Comparison of ENCODE assay signal across 26 cellular contexts in the genomic region with DNA sequence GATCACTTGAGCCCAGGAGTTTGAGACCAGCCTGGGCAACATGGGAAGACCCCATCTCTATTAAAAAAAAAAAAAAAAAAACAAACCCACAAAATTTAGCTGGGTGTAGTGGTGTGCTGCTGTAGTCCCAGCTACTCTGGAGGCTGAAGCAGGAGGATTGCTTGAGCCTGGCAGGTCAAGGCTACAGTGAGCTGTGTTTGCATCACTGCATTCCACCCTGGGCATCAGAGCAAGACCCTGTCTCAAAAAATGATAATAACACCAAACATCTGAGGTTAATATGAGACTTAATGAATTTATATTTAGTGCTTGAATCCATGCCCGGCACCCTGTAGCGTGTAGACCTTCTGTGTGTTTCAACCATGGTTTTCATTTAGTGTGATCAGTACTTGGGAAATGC. TPM values are rescaled to one million over a fixed set of nuclear protein-coding genes. Genes with fewer than 3 reads are reported as not detected.
A peak's percentile ranks its signal among the peaks of the same experiment; 100 is the strongest.
DNase-seq lines count a peak whose midpoint lies in the region; ATAC-seq, FAIRE-seq and TF ChIP-seq lines count a peak whose summit lies in the region.
"Had no signal": no experiment of that assay in that cellular context is flagged by ENCODE, and none has a peak within 500 bp of the region (broad histone marks: within the 10 kb centered on the region; RNA-seq: fewer than 3 reads in every experiment).

No MANE protein-coding gene starts in this region.

- TF ChIP-seq CTCF in HepG2 (CRISPR knock-in tag; IDR thresholded peaks at IDR 0.05) (no peak), right lobe of liver (IDR thresholded peaks at IDR 0.05) (no peak), endodermal cell (conservative IDR thresholded peaks at IDR 0.05) (no peak), GM20000 (IDR thresholded peaks at IDR 0.05; ENCODE audit: extremely low read depth, missing control alignments) (no peak)

- peaks cover 30% of the 10 kb centered on the region for H3K4me1 Mint-ChIP-seq in endodermal cell
- H3K4me1 Mint-ChIP-seq: CD14-positive monocyte; CD8-positive, alpha-beta memory T cell had no signal

- H3K9ac ChIP-seq in HepG2 (ENCODE audit: insufficient read depth, low read depth, low read length), result no peak overlapping the region
- H3K9ac ChIP-seq in endodermal cell (ENCODE audit: extremely low read depth, low read length, poor library complexity, severe bottlenecking), result no peak overlapping the region
- H3K9ac ChIP-seq: BLaER1 treated with 17β-estradiol and CSF1 and Interleukin-3, amounts not matched to agents 10 nM and 100 nM had no signal

- H3K79me2 ChIP-seq in HepG2 (ENCODE audit: insufficient read depth, low read length), result peaks cover 71% of the 10 kb centered on the region

- H3K27ac Mint-ChIP-seq in endodermal cell, result peak overlapping the region; percentile 39
- H3K27ac Mint-ChIP-seq: CD14-positive monocyte; CD4-positive, alpha-beta T cell; CD8-positive, alpha-beta memory T cell; HFFc6 had no signal

- in situ Hi-C loops in HepG2 (cut with HindIII; ENCODE audit: extremely low pct_ligation_motif_present, low pct_unique_long_range_greater_than_20kb), result no loop called here

- POLR2A ChIA-PET in HepG2 (lab: Yijun Ruan, JAX), result interaction anchor here (1.1 kb wide), 1 partner anchor 17 kb away, joined by 3 read pairs; no protein-coding TSS in a partner anchor

- TF ChIP-seq POLR2A in HepG2 (IDR thresholded peaks at IDR 0.05; ENCODE audit: insufficient read depth in 1 of 2, low read depth in 2 of 2, low read length in 2 of 2) (no peak), right lobe of liver (IDR thresholded peaks at IDR 0.05) (no peak)

- H3K27ac ChIP-seq in HepG2 (ENCODE audit: extremely low read length, insufficient read depth, low read length) (no peak overlapping the region), right lobe of liver (no peak overlapping the region), endodermal cell (ENCODE audit: low read depth, low read length) (no peak overlapping the region)
- H3K27ac ChIP-seq: BLaER1 treated with 17β-estradiol and CSF1 and Interleukin-3, amounts not matched to agents 10 nM and 100 nM had no signal

- no peak overlapping the region for H3K4me3 Mint-ChIP-seq in endodermal cell
- H3K4me3 Mint-ChIP-seq: CD14-positive monocyte; CD4-positive, alpha-beta T cell; CD8-positive, alpha-beta memory T cell; HFFc6 had no signal

- peaks cover 2 to 22% of the 10 kb centered on the region in 2 experiments; a peak in 4 of 5 replicates for H3K36me3 ChIP-seq in HepG2 (replicated peaks in 1 of 2; ENCODE audit: control insufficient read depth in 1 of 2, insufficient read depth in 2 of 2, low read length in 2 of 2)
- H3K36me3 ChIP-seq in right lobe of liver, result no peaks in the 10 kb centered on the region
- no peaks in the 10 kb centered on the region for H3K36me3 ChIP-seq in endodermal cell (ENCODE audit: control insufficient read depth, insufficient read depth, low read length)
- H3K36me3 ChIP-seq: BE2C, HAP-1 had no signal

- no peak for FAIRE-seq in HepG2 (lab: Jason Lieb, UNC)
- FAIRE-seq: A549, D721Med, GM12878, GM19239, H54 had no signal

- BruUV-seq in HepG2 (replicated peaks; lab: Mats Ljungman, UMichigan), result no TSS peak

- H3K27me3 Mint-ChIP-seq in endodermal cell (ENCODE audit: insufficient read depth), result no peaks in the 10 kb centered on the region
- H3K27me3 Mint-ChIP-seq: CD4-positive, alpha-beta T cell had no signal

- no peaks in the 10 kb centered on the region for H3K9me3 Mint-ChIP-seq in endodermal cell
- H3K9me3 Mint-ChIP-seq: CD14-positive monocyte; CD4-positive, alpha-beta T cell; CD8-positive, alpha-beta memory T cell; HFFc6 had no signal

- CTCF ChIA-PET in HepG2 (lab: Yijun Ruan, JAX; ENCODE audit: low intra/inter-chr PET ratio, low total read pairs), result no interaction called here

- no peak overlapping the region for H2AFZ ChIP-seq in HepG2 (ENCODE audit: low read length)

- H3K27me3 ChIP-seq in HepG2 (ENCODE audit: control insufficient read depth in 1 of 2, insufficient read depth in 2 of 2, low read length in 2 of 2), result no peaks in the 10 kb centered on the region
- no peaks in the 10 kb centered on the region for H3K27me3 ChIP-seq in right lobe of liver
- H3K27me3 ChIP-seq in endodermal cell (ENCODE audit: control insufficient read depth, insufficient read depth, low read length, poor library complexity, severe bottlenecking), result no peaks in the 10 kb centered on the region
- H3K27me3 ChIP-seq: BE2C; BLaER1 treated with 17β-estradiol and CSF1 and Interleukin-3, amounts not matched to agents 10 nM and 100 nM had no signal

- H3K4me3 ChIP-seq in HepG2 (replicated peaks in 1 of 3; ENCODE audit: insufficient read depth in 1 of 3, low read depth in 2 of 3, low read length in 3 of 3) (no peak overlapping the region), right lobe of liver (no peak overlapping the region), endodermal cell (ENCODE audit: low read length) (no peak overlapping the region)
- H3K4me3 ChIP-seq: A549; BLaER1 treated with 17β-estradiol and CSF1 and Interleukin-3, amounts not matched to agents 10 nM and 100 nM; GM12878; HAP-1 had no signal

- H3K36me3 Mint-ChIP-seq in endodermal cell (ENCODE audit: low read depth), result peaks cover 6% of the 10 kb centered on the region
- H3K36me3 Mint-ChIP-seq: CD14-positive monocyte; CD8-positive, alpha-beta memory T cell had no signal

- no peaks in the 10 kb centered on the region for H4K20me1 ChIP-seq in HepG2 (ENCODE audit: insufficient read depth, low read length)

- peaks cover 45% of the 10 kb centered on the region for H3K4me1 ChIP-seq in HepG2 (ENCODE audit: insufficient read depth, low read length)
- H3K4me1 ChIP-seq in right lobe of liver, result peaks cover 0 to 28% (median 12%) of the 10 kb centered on the region in 4 donors
- no peaks in the 10 kb centered on the region for H3K4me1 ChIP-seq in endodermal cell (ENCODE audit: control insufficient read depth, insufficient read depth, low read length)

- no peak for TF ChIP-seq EP300 in HepG2 (IDR thresholded peaks at IDR 0.05; ENCODE audit: low read depth in 2 of 2, low read length in 2 of 2)
- TF ChIP-seq EP300 in HepG2 (CRISPR knock-in tag; IDR thresholded peaks at IDR 0.05; ENCODE audit: borderline replicate concordance), result no peak

- DNase-seq in HepG2 (ENCODE audit: low spot score), result no peak
- no peak for DNase-seq in right lobe of liver
- no peak for DNase-seq in endodermal cell
- DNase-seq in posterior vena cava (ENCODE audit: low spot score), result peak; percentile 2
- DNase-seq in GM20000 (ENCODE audit: low spot score), result no peak
- DNase-seq: 8988T; ACHN; AML-193; BE2C; CD4-positive, alpha-beta T cell; CD8-positive, alpha-beta memory T cell; DMS 273 treated with DMSO at 0.1 percent for 48 hours; DMS79; EL; GDM1; GOT3; HFFc6 had no signal

- WGBS in HepG2 (ENCODE audit: low lambda C conversion rate), result 100% methylated on average over 2 of the region's 2 CpGs
- 46% methylated on average over 2 of the region's 2 CpGs for WGBS in right lobe of liver (ENCODE audit: insufficient coverage, low coverage, low lambda C conversion rate, missing lambda C conversion rate)
- 94 to 100% methylated on average over 2 of the region's 2 CpGs for WGBS in endodermal cell (ENCODE audit: insufficient coverage in 1 of 2, insufficient read length in 1 of 2), 2 experiments

- H3K9me3 ChIP-seq in HepG2 (ENCODE audit: low read length) (no peaks in the 10 kb centered on the region), right lobe of liver (no peaks in the 10 kb centered on the region), endodermal cell (ENCODE audit: control insufficient read depth, low read length) (no peaks in the 10 kb centered on the region)
- H3K9me3 ChIP-seq: A549; BE2C; BLaER1 treated with 17β-estradiol and CSF1 and Interleukin-3, amounts not matched to agents 10 nM and 100 nM; HAP-1 had no signal

- H3K4me2 ChIP-seq in HepG2 (ENCODE audit: low read depth, low read length), result no peak overlapping the region
- H3K4me2 ChIP-seq: A549; BLaER1 treated with 17β-estradiol and CSF1 and Interleukin-3, amounts not matched to agents 10 nM and 100 nM had no signal

- no peak for TF ChIP-seq RAD21 in HepG2 (CRISPR knock-in tag; IDR thresholded peaks at IDR 0.05)

- ATAC-seq in HepG2 (no peak), right lobe of liver (no peak), GM21529 (IDR thresholded peaks at IDR 0.05; ENCODE audit: unreplicated experiment) (no peak)
- ATAC-seq: A549, GM12878 had no signal

- intact Hi-C loops in HepG2 (cut with micrococcal nuclease; ENCODE audit: unreplicated experiment) (no loop called here), right lobe of liver (cut with DNase I) (no loop called here), posterior vena cava (cut with DNase I) (no loop called here)

TF ChIP-seq in HepG2, 621 proteins besides CTCF, POLR2A, EP300 and RAD21 (continues in another document):
- TF ChIP-seq U2AF2 (IDR thresholded peaks at IDR 0.05; ENCODE audit: low read depth, low read length) (no peak), SALL1 (CRISPR knock-in tag; IDR thresholded peaks at IDR 0.05) (no peak)

RNA-seq across cellular contexts. Expression of gene CABLES1, which starts 22.8 kb away (rescaled TPM):
- total RNA-seq in HepG2 (2016; rRNA removed; fragmentation: Illumina TruSeq; extraction: Trizol) (25.8 and 32.4 TPM in 2 replicates), right lobe of liver (10 to 100 TPM in 5 of 6 experiments, 1 to 10 TPM in 1; 7.4 to 21.5 (median 11.3) TPM), endodermal cell (10 to 100 TPM in 1 of 2 donors, 1 to 10 TPM in 1; 9.9 to 16.7 TPM), posterior vena cava (10 to 100 TPM in 1 of 2 donors, 1 to 10 TPM in 1; 9.3 to 10.8 TPM)
- 7.2 and 8.8 TPM in 2 replicates for total RNA-seq in HepG2 (2016; cell fraction: cytosol; rRNA removed; fragmentation: Illumina TruSeq; extraction: Trizol; ENCODE audit: low read depth)
- 24.2 and 25.8 TPM in 2 replicates for total RNA-seq in HepG2 (2016; cell fraction: insoluble cytoplasmic fraction; rRNA removed; fragmentation: Illumina TruSeq; extraction: Trizol)
- total RNA-seq in HepG2 (2016; cell fraction: membrane; rRNA removed; fragmentation: Illumina TruSeq; extraction: Trizol), result 31.6 and 31.8 TPM in 2 replicates
- total RNA-seq in HepG2 (2016; cell fraction: nucleus; rRNA removed; fragmentation: Illumina TruSeq; extraction: Trizol), result 23.4 and 24.3 TPM in 2 replicates
- polyA plus RNA-seq in HepG2 (2011; rRNA removed), result 14.7 and 15.5 TPM in 2 replicates
- 11.3 and 13.8 TPM in 2 replicates for polyA plus RNA-seq in HepG2 (2011; cell fraction: cytosol; rRNA removed)
- polyA plus RNA-seq in HepG2 (2011; cell fraction: nucleus; rRNA removed), result 13.3 and 13.6 TPM in 2 replicates
- 21.4 and 30.0 TPM in 2 replicates for polyA plus RNA-seq in HepG2 (2012)
- polyA plus RNA-seq in HepG2 (2016; cell fraction: cytosol; fragmentation: Illumina TruSeq; extraction: Trizol; ENCODE audit: low read depth), result 8.1 and 10.3 TPM in 2 replicates
- polyA plus RNA-seq in HepG2 (2016; cell fraction: insoluble cytoplasmic fraction; fragmentation: Illumina TruSeq; extraction: Trizol; ENCODE audit: low read depth), result 31.8 and 42.4 TPM in 2 replicates
- polyA plus RNA-seq in HepG2 (2016; cell fraction: membrane; fragmentation: Illumina TruSeq; extraction: Trizol; ENCODE audit: low read depth), result 27.2 and 29.8 TPM in 2 replicates
- 28.1 and 31.7 TPM in 2 replicates for polyA plus RNA-seq in HepG2 (2016; cell fraction: nucleus; fragmentation: Illumina TruSeq; extraction: Trizol; ENCODE audit: insufficient read depth, low read depth)
- 12.7 and 15.8 TPM in 2 replicates for polyA minus RNA-seq in HepG2 (2011; rRNA and poly(A)+ RNA removed; ENCODE audit: low replicate concordance)
- 12.3 and 13.9 TPM in 2 replicates for polyA minus RNA-seq in HepG2 (2011; cell fraction: cytosol; rRNA and poly(A)+ RNA removed)
- polyA minus RNA-seq in HepG2 (2011; cell fraction: nucleus; rRNA and poly(A)+ RNA removed), result 26.8 and 35.3 TPM in 2 replicates
- 4.5 TPM for polyA plus RNA-seq in endodermal cell (2013, experiment 1 of 2)
- 4.3 TPM for polyA plus RNA-seq in endodermal cell (2013, experiment 2 of 2)
- total RNA-seq: CD4-positive, alpha-beta T cell had no signal
